In genomic region chr21:42818328-42818749, GRCh38 we compare ENCODE assay signal across 8 cellular contexts.
DNase-seq lines count a peak whose midpoint lies in the region; ATAC-seq and TF ChIP-seq lines count a peak whose summit lies in the region.

No MANE protein-coding gene starts in this region.

- DNase-seq in NCI-H2107 treated with DMSO at 0.1 percent for 48 hours (lab: John Stamatoyannopoulos, UW; ENCODE audit: unreplicated experiment) (peak; percentile 12), NCI-H2107 (lab: John Stamatoyannopoulos, UW) (no peak), PC-3 (peak; percentile 69), activated gamma-delta T cell (lab: John Stamatoyannopoulos, UW) (peak; percentile 12), posterior vena cava (ENCODE audit: low spot score) (peak; percentile 89)

- H3K27ac ChIP-seq in PC-3 (ENCODE audit: low read length) (no peak overlapping the region), gastroesophageal sphincter (no peak overlapping the region)

- H3K9me3 ChIP-seq in PC-3 (ENCODE audit: low read length) (peaks cover 18% of the 10 kb centered on the region), gastroesophageal sphincter (no peaks in the 10 kb centered on the region)

- no peak overlapping the region for H3K9ac ChIP-seq in PC-3 (ENCODE audit: low read length)

- no peak overlapping the region for H3K4me3 ChIP-seq in PC-3 (ENCODE audit: low read length)
- H3K4me3 ChIP-seq in gastroesophageal sphincter, result no peak overlapping the region

- H3K27me3 ChIP-seq in PC-3 (ENCODE audit: low read length) (0 out of 2 replicates have a peak, but pooled peaks cover 5% of the 10 kb centered on the region), gastroesophageal sphincter (peaks cover 38% of the 10 kb centered on the region)

- intact Hi-C loops in PC-3 (cut with micrococcal nuclease) (loop anchor here (2.0 to 10.0 kb wide), 4 partner anchors 94 to 226 kb away; partner anchors contain the start of gene PDE9A), posterior vena cava (cut with DNase I) (loop anchor here in 1 of 2 donors (5.0 kb wide), 1 partner anchor 221 kb away; no protein-coding TSS in a partner anchor)

- no peak for TF ChIP-seq EP300 in gastroesophageal sphincter (IDR thresholded peaks at IDR 0.05)

- no peaks in the 10 kb centered on the region for H3K79me2 ChIP-seq in PC-3 (ENCODE audit: low read length)

- no TSS peak for BruUV-seq in PC-3 (replicated peaks; lab: Mats Ljungman, UMichigan)

- ATAC-seq in PC-3 (peak; percentile 89), gastroesophageal sphincter (peak; percentile 72), GM18858 (IDR thresholded peaks at IDR 0.05; ENCODE audit: unreplicated experiment) (no peak), GM18505 (IDR thresholded peaks at IDR 0.05; ENCODE audit: unreplicated experiment) (no peak)

- no peaks in the 10 kb centered on the region for H3K36me3 ChIP-seq in PC-3 (ENCODE audit: low read depth, low read length)
- no peaks in the 10 kb centered on the region for H3K36me3 ChIP-seq in gastroesophageal sphincter

- no peaks in the 10 kb centered on the region for H4K20me1 ChIP-seq in PC-3 (ENCODE audit: low read length)

- no peak overlapping the region for H3K4me2 ChIP-seq in PC-3 (ENCODE audit: low read length)

- no peak overlapping the region for H2AFZ ChIP-seq in PC-3 (ENCODE audit: low read length)

- no peak for TF ChIP-seq POLR2A in gastroesophageal sphincter (IDR thresholded peaks at IDR 0.05)
- TF ChIP-seq POLR2A in GM18505 (IDR thresholded peaks at IDR 0.05; ENCODE audit: borderline replicate concordance, extremely low read depth, insufficient read depth, insufficient read length), result no peak

- CTCF ChIA-PET in PC-3 (lab: Charles Lee), result no interaction called here

- POLR2A ChIA-PET in PC-3 (lab: Charles Lee; ENCODE audit: unreplicated experiment), result no interaction called here

- peak; percentile 96 for TF ChIP-seq CTCF in PC-3 (conservative IDR thresholded peaks at IDR 0.05; ENCODE audit: low read depth, low read length)
- TF ChIP-seq CTCF in gastroesophageal sphincter (IDR thresholded peaks at IDR 0.05), result peak; percentile 78 to 92 (median 88)

- H3K4me1 ChIP-seq in PC-3 (ENCODE audit: insufficient read depth, low read length) (no peaks in the 10 kb centered on the region), gastroesophageal sphincter (no peaks in the 10 kb centered on the region)

- no peaks in the 10 kb centered on the region for H3K9me2 ChIP-seq in PC-3 (replicated peaks; ENCODE audit: low read length)

- WGBS in gastroesophageal sphincter (ENCODE audit: low coverage in 1 of 2), 2 donors, result 33% methylated on average over 2 of the region's 2 CpGs; no CpG with 5 or more reads in 1 of the 2 donors

- H3F3A ChIP-seq in PC-3 (ENCODE audit: low read length, unreplicated experiment), result no peaks in the 10 kb centered on the region

Comparison
In these comparisons a context has a peak if more than half of its experiments do, and no peak if none do; other contexts are left out.
1. ATAC-seq: peak in PC-3 (single experiment) and gastroesophageal sphincter (single experiment); none in GM18858 (single experiment) and GM18505 (single experiment).